In the genomic region with DNA sequence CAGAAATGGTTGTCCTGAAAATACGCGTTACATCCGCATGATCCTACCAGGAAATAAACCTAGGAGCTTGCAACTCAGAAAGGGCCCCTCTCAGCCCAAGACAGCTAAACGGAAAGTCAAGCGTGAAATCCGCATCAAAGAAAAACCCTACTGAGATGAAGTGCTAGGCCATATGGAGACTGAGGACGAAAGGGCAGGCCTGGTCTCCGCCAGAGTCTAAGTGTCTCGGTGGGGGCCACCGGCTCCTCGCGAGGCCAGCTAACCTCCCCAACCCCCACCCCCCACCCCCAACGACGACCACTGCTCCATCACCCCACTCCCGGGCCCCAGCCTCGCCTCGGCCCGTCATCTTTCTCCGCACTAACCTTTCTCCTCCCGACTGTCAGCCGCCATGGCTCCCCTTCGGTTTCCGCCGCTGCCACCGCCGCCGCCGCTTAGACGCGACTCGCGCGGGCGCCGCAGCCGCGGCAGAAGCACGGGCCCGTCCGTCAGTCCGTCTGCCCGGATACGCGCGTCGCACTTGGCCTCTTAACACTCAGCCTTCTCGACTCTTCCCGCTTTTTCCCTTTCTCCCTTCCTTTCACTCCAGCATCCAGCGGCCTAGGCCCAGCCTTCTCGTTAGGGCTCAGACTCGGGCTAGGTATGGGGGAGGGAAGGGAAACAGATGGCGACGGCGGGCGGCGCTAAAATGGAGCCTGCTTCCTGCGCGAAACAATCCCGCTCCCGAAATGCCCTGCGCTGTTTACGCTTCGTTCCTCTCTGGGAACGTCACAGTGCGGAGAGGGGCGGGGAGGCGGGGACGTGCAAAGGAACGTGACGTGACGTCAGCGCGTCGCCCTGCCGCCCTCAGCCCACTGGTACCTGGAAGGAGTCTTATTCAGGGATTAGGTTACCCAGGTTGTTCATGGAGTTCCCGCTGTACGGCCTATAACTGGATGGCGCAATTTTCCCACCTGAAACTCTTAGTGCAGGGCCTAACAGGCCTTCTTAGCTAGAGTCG, we compare ENCODE assay signal across 1 cellular context.
TF ChIP-seq lines count a peak whose summit lies in the region.

A gene (minus strand): TSS at position 730 of the 1,000 bp plus-strand sequence. CDS start 337 bp downstream, at position 393.

TF ChIP-seq in HepG2, 621 proteins besides CTCF, POLR2A, EP300 and RAD21 (continued from another document and continues in another):
- TF ChIP-seq, protein P1, sequence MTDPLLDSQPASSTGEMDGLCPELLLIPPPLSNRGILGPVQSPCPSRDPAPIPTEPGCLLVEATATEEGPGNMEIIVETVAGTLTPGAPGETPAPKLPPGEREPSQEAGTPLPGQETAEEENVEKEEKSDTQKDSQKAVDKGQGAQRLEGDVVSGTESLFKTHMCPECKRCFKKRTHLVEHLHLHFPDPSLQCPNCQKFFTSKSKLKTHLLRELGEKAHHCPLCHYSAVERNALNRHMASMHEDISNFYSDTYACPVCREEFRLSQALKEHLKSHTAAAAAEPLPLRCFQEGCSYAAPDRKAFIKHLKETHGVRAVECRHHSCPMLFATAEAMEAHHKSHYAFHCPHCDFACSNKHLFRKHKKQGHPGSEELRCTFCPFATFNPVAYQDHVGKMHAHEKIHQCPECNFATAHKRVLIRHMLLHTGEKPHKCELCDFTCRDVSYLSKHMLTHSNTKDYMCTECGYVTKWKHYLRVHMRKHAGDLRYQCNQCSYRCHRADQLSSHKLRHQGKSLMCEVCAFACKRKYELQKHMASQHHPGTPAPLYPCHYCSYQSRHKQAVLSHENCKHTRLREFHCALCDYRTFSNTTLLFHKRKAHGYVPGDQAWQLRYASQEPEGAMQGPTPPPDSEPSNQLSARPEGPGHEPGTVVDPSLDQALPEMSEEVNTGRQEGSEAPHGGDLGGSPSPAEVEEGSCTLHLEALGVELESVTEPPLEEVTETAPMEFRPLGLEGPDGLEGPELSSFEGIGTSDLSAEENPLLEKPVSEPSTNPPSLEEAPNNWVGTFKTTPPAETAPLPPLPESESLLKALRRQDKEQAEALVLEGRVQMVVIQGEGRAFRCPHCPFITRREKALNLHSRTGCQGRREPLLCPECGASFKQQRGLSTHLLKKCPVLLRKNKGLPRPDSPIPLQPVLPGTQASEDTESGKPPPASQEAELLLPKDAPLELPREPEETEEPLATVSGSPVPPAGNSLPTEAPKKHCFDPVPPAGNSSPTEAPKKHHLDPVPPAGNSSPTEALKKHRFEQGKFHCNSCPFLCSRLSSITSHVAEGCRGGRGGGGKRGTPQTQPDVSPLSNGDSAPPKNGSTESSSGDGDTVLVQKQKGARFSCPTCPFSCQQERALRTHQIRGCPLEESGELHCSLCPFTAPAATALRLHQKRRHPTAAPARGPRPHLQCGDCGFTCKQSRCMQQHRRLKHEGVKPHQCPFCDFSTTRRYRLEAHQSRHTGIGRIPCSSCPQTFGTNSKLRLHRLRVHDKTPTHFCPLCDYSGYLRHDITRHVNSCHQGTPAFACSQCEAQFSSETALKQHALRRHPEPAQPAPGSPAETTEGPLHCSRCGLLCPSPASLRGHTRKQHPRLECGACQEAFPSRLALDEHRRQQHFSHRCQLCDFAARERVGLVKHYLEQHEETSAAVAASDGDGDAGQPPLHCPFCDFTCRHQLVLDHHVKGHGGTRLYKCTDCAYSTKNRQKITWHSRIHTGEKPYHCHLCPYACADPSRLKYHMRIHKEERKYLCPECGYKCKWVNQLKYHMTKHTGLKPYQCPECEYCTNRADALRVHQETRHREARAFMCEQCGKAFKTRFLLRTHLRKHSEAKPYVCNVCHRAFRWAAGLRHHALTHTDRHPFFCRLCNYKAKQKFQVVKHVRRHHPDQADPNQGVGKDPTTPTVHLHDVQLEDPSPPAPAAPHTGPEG (CRISPR knock-in tag; IDR thresholded peaks at IDR 0.05), result no peak
- TF ChIP-seq RBM22 (optimal IDR thresholded peaks at IDR 0.05; ENCODE audit: low read length) (no peak), TBL1XR1 (IDR thresholded peaks at IDR 0.05; ENCODE audit: borderline replicate concordance, low read length, partially characterized antibody) (peak; percentile 75), NFE2L2 (IDR thresholded peaks at IDR 0.05; ENCODE audit: low read length) (no peak), TAF1 (CRISPR knock-in tag; IDR thresholded peaks at IDR 0.05) (peak; percentile 95), THYN1 (CRISPR knock-in tag; IDR thresholded peaks at IDR 0.05; ENCODE audit: borderline replicate concordance, low read depth) (no peak), ZNF224 (CRISPR knock-in tag; IDR thresholded peaks at IDR 0.05) (peak; percentile 97), ZNF558 (CRISPR knock-in tag; IDR thresholded peaks at IDR 0.05; ENCODE audit: borderline replicate concordance) (peak; percentile 64; the same call in 1 of the 2 replicates), AHR (CRISPR knock-in tag; IDR thresholded peaks at IDR 0.05) (peak; percentile 65; the same call in 1 of the 2 replicates), SSRP1 (CRISPR knock-in tag; IDR thresholded peaks at IDR 0.05) (no peak), PPARG (CRISPR knock-in tag; conservative IDR thresholded peaks at IDR 0.05) (0 out of 2 replicates have a peak, but pooled peaks have one; percentile 20), KLF6 (CRISPR knock-in tag; IDR thresholded peaks at IDR 0.05) (peak; percentile 70), ZSCAN30 (CRISPR knock-in tag; IDR thresholded peaks at IDR 0.05) (peak; percentile 65; the same call in 1 of the 2 replicates), ZBTB42 (CRISPR knock-in tag; IDR thresholded peaks at IDR 0.05) (no peak), ZSCAN25 (CRISPR knock-in tag; IDR thresholded peaks at IDR 0.05) (0 out of 2 replicates have a peak, but pooled peaks have one; percentile 34), ZBTB20 (CRISPR knock-in tag; IDR thresholded peaks at IDR 0.05; ENCODE audit: borderline replicate concordance, low read depth) (peak; percentile 52), ZFP36L1 (CRISPR knock-in tag; IDR thresholded peaks at IDR 0.05) (0 out of 2 replicates have a peak, but pooled peaks have one; percentile 34), MIER3 (CRISPR knock-in tag; IDR thresholded peaks at IDR 0.05; ENCODE audit: borderline replicate concordance) (peak; percentile 91; the same call in 1 of the 2 replicates), NKX3-1 (CRISPR knock-in tag; IDR thresholded peaks at IDR 0.05) (no peak), ZNF792 (CRISPR knock-in tag; IDR thresholded peaks at IDR 0.05) (peak; percentile 72; the same call in 1 of the 2 replicates), ZNF549 (CRISPR knock-in tag; IDR thresholded peaks at IDR 0.05) (no peak), NFE2 (CRISPR knock-in tag; IDR thresholded peaks at IDR 0.05) (no peak), ZNF816 (CRISPR knock-in tag; IDR thresholded peaks at IDR 0.05; ENCODE audit: borderline replicate concordance) (no peak), ZNF644 (CRISPR knock-in tag; IDR thresholded peaks at IDR 0.05; ENCODE audit: low read depth) (peak; percentile 51; the same call in 1 of the 2 replicates), MATR3 (CRISPR knock-in tag; IDR thresholded peaks at IDR 0.05) (no peak), NR3C1 (CRISPR knock-in tag; IDR thresholded peaks at IDR 0.05) (no peak), ZNF619 (CRISPR knock-in tag; IDR thresholded peaks at IDR 0.05) (no peak), EED (CRISPR knock-in tag; IDR thresholded peaks at IDR 0.05) (0 out of 2 replicates have a peak, but pooled peaks have one; percentile 30), ZNF737 (CRISPR knock-in tag; IDR thresholded peaks at IDR 0.05; ENCODE audit: borderline replicate concordance) (no peak), TCF7L2 (IDR thresholded peaks at IDR 0.05; ENCODE audit: low read depth, low read length) (no peak), KDM1A (CRISPR knock-in tag; IDR thresholded peaks at IDR 0.05) (no peak), ARNT (IDR thresholded peaks at IDR 0.05) (no peak), ZNF546 (CRISPR knock-in tag; conservative IDR thresholded peaks at IDR 0.05) (peak; percentile 62), MED1 (CRISPR knock-in tag; IDR thresholded peaks at IDR 0.05) (peak; percentile 82), ZZZ3 (CRISPR knock-in tag; IDR thresholded peaks at IDR 0.05; ENCODE audit: borderline replicate concordance) (peak; percentile 98; the same call in 1 of the 2 replicates), ZNF441 (CRISPR knock-in tag; IDR thresholded peaks at IDR 0.05; ENCODE audit: borderline replicate concordance) (peak; percentile 85), ZNF501 (CRISPR knock-in tag; IDR thresholded peaks at IDR 0.05) (peak; percentile 72), FOXO1 (CRISPR knock-in tag; IDR thresholded peaks at IDR 0.05) (peak; percentile 97), KLF15 (CRISPR knock-in tag; IDR thresholded peaks at IDR 0.05; ENCODE audit: borderline replicate concordance) (peak; percentile 47; the same call in 1 of the 2 replicates), IKZF1 (IDR thresholded peaks at IDR 0.05) (no peak), ZMYM2 (CRISPR knock-in tag; IDR thresholded peaks at IDR 0.05) (0 out of 2 replicates have a peak, but pooled peaks have one; percentile 64), ZNF567 (CRISPR knock-in tag; IDR thresholded peaks at IDR 0.05; ENCODE audit: borderline replicate concordance) (no peak; the same call in 1 of the 2 replicates), ZNF766 (CRISPR knock-in tag; IDR thresholded peaks at IDR 0.05; ENCODE audit: borderline replicate concordance) (no peak; the same call in 1 of the 2 replicates), SP140L (CRISPR knock-in tag; IDR thresholded peaks at IDR 0.05; ENCODE audit: borderline replicate concordance) (no peak), JDP2 (CRISPR knock-in tag; IDR thresholded peaks at IDR 0.05; ENCODE audit: borderline replicate concordance) (no peak; the same call in 1 of the 2 replicates)
- TF ChIP-seq, protein P2, sequence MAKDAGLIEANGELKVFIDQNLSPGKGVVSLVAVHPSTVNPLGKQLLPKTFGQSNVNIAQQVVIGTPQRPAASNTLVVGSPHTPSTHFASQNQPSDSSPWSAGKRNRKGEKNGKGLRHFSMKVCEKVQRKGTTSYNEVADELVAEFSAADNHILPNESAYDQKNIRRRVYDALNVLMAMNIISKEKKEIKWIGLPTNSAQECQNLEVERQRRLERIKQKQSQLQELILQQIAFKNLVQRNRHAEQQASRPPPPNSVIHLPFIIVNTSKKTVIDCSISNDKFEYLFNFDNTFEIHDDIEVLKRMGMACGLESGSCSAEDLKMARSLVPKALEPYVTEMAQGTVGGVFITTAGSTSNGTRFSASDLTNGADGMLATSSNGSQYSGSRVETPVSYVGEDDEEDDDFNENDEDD (CRISPR knock-in tag; IDR thresholded peaks at IDR 0.05; ENCODE audit: borderline replicate concordance), result peak; percentile 79; the same call in 1 of the 2 replicates
- TF ChIP-seq, protein P3, sequence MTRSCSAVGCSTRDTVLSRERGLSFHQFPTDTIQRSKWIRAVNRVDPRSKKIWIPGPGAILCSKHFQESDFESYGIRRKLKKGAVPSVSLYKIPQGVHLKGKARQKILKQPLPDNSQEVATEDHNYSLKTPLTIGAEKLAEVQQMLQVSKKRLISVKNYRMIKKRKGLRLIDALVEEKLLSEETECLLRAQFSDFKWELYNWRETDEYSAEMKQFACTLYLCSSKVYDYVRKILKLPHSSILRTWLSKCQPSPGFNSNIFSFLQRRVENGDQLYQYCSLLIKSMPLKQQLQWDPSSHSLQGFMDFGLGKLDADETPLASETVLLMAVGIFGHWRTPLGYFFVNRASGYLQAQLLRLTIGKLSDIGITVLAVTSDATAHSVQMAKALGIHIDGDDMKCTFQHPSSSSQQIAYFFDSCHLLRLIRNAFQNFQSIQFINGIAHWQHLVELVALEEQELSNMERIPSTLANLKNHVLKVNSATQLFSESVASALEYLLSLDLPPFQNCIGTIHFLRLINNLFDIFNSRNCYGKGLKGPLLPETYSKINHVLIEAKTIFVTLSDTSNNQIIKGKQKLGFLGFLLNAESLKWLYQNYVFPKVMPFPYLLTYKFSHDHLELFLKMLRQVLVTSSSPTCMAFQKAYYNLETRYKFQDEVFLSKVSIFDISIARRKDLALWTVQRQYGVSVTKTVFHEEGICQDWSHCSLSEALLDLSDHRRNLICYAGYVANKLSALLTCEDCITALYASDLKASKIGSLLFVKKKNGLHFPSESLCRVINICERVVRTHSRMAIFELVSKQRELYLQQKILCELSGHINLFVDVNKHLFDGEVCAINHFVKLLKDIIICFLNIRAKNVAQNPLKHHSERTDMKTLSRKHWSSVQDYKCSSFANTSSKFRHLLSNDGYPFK (CRISPR knock-in tag; IDR thresholded peaks at IDR 0.05; ENCODE audit: borderline replicate concordance), result peak; percentile 69; the same call in 1 of the 2 replicates
- TF ChIP-seq, protein P4, sequence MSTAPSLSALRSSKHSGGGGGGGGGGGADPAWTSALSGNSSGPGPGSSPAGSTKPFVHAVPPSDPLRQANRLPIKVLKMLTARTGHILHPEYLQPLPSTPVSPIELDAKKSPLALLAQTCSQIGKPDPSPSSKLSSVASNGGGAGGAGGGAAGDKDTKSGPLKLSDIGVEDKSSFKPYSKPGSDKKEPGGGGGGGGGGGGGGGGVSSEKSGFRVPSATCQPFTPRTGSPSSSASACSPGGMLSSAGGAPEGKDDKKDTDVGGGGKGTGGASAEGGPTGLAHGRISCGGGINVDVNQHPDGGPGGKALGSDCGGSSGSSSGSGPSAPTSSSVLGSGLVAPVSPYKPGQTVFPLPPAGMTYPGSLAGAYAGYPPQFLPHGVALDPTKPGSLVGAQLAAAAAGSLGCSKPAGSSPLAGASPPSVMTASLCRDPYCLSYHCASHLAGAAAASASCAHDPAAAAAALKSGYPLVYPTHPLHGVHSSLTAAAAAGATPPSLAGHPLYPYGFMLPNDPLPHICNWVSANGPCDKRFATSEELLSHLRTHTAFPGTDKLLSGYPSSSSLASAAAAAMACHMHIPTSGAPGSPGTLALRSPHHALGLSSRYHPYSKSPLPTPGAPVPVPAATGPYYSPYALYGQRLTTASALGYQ (CRISPR knock-in tag; IDR thresholded peaks at IDR 0.05), result no peak
- TF ChIP-seq, protein P5, sequence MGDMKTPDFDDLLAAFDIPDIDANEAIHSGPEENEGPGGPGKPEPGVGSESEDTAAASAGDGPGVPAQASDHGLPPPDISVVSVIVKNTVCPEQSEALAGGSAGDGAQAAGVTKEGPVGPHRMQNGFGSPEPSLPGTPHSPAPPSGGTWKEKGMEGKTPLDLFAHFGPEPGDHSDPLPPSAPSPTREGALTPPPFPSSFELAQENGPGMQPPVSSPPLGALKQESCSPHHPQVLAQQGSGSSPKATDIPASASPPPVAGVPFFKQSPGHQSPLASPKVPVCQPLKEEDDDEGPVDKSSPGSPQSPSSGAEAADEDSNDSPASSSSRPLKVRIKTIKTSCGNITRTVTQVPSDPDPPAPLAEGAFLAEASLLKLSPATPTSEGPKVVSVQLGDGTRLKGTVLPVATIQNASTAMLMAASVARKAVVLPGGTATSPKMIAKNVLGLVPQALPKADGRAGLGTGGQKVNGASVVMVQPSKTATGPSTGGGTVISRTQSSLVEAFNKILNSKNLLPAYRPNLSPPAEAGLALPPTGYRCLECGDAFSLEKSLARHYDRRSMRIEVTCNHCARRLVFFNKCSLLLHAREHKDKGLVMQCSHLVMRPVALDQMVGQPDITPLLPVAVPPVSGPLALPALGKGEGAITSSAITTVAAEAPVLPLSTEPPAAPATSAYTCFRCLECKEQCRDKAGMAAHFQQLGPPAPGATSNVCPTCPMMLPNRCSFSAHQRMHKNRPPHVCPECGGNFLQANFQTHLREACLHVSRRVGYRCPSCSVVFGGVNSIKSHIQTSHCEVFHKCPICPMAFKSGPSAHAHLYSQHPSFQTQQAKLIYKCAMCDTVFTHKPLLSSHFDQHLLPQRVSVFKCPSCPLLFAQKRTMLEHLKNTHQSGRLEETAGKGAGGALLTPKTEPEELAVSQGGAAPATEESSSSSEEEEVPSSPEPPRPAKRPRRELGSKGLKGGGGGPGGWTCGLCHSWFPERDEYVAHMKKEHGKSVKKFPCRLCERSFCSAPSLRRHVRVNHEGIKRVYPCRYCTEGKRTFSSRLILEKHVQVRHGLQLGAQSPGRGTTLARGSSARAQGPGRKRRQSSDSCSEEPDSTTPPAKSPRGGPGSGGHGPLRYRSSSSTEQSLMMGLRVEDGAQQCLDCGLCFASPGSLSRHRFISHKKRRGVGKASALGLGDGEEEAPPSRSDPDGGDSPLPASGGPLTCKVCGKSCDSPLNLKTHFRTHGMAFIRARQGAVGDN (CRISPR knock-in tag; IDR thresholded peaks at IDR 0.05), result peak; percentile 98
